26 cellular contexts compared by ENCODE assay signal in the genomic region with DNA sequence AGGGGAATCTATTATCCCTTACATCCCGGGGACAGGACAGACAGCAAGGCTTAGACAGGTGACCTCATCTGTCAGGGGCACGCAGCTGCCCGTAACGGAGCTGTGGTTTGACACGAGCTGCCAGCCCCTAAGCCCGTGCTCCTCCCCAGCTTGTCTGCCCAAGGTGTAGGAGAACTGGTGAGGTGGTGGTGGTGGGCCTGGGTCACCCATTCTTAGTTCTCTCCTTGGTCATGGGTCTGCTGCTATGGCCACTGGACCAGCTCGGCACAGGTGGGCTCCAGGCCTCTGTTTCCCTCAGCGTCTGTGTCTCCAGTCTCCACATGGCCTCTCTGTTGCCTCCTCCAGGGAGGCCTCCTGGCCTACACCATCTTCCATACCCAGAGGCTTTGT. TPM values are rescaled to one million over a fixed set of nuclear protein-coding genes. Genes with fewer than 3 reads are reported as not detected.
"Had no signal": no experiment of that assay in that cellular context is flagged by ENCODE, and none has a peak within 500 bp of the region (broad histone marks: within the 10 kb centered on the region; RNA-seq: fewer than 3 reads in every experiment).

No MANE protein-coding gene starts in this region.

- H3K27ac ChIP-seq: brain microvascular endothelial cell, cardiac muscle cell, SJSA1 had no signal

- H3K27me3 Mint-ChIP-seq: activated naive CD8-positive, alpha-beta T cell had no signal

- H3K4me3 Mint-ChIP-seq: activated CD8-positive, alpha-beta T cell treated with anti-CD3 and anti-CD28 coated beads, Interleukin-2, amount 10 ng/mL, durations not matched to agents 7 days and 5 days; activated naive CD8-positive, alpha-beta T cell; T-helper 1 cell treated with Interleukin-12 subunit alpha and Interleukin-12 subunit beta and Interleukin-4 antibody, amounts not matched to agents 30 μg/mL and 1 μg/mL, for 36 hours; WTC11 had no signal

- DNase-seq: activated CD4-positive, alpha-beta T cell treated with anti-CD3 and anti-CD28 coated beads for 48 hours; activated CD4-positive, alpha-beta T cell treated with anti-CD3 and anti-CD28 coated beads, Interleukin-2, amount 50 U/mL, for 4 hours; activated CD4-positive, CD25-positive, alpha-beta regulatory T cell treated with anti-CD3 and anti-CD28 coated beads, Interleukin-2, amount 50 U/mL, for 72 hours; activated CD8-positive, alpha-beta memory T cell treated with anti-CD3 and anti-CD28 coated beads, Interleukin-2, amount 50 U/mL, for 48 hours; activated CD8-positive, alpha-beta T cell treated with anti-CD3 and anti-CD28 coated beads, Interleukin-2, amount 10 ng/mL, durations not matched to agents 7 days and 5 days; activated naive CD4-positive, alpha-beta T cell treated with Interleukin-2 at 50 U/mL for 16 hours; activated T-cell treated with anti-CD3 and anti-CD28 coated beads, Interleukin-2, amount 50 U/mL, for 1 hour; amygdala; brain microvascular endothelial cell; Karpas-422; MM.1S; NCI-H1105; NCI-H1436 treated with DMSO at 0.1 percent for 48 hours; NCI-H187; NCI-H2081; NCI-H524; PC-3; SHP77; SW 1271 had no signal

- H3K36me3 ChIP-seq: brain microvascular endothelial cell, cardiac muscle cell, SJSA1 had no signal

- H3K27ac Mint-ChIP-seq: activated CD8-positive, alpha-beta T cell treated with anti-CD3 and anti-CD28 coated beads, Interleukin-2, amount 10 ng/mL, durations not matched to agents 7 days and 5 days; activated naive CD8-positive, alpha-beta T cell; T-helper 1 cell treated with Interleukin-12 subunit alpha and Interleukin-12 subunit beta and Interleukin-4 antibody, amounts not matched to agents 30 μg/mL and 1 μg/mL, for 36 hours; WTC11 had no signal

- H3K36me3 Mint-ChIP-seq: WTC11 had no signal

- H3K4me3 ChIP-seq: cardiac muscle cell, SJSA1 had no signal

- H3K9me3 ChIP-seq: SJSA1 had no signal

- FAIRE-seq: RCC 7860 had no signal

- H3K9me3 Mint-ChIP-seq: T-helper 1 cell treated with Interleukin-12 subunit alpha and Interleukin-12 subunit beta and Interleukin-4 antibody, amounts not matched to agents 30 μg/mL and 1 μg/mL, for 36 hours; WTC11 had no signal

- ATAC-seq: activated CD8-positive, alpha-beta T cell treated with anti-CD3 and anti-CD28 coated beads, Interleukin-2, amount 10 ng/mL, durations not matched to agents 7 days and 5 days; PC-3; SK-N-SH treated with all-trans-retinoic acid at 6 μM for 48 hours; WTC11 had no signal

- H3K27me3 ChIP-seq: cardiac muscle cell, SJSA1 had no signal

RNA-seq across cellular contexts. Expression of a gene that starts 5.4 kb away (rescaled TPM):
- total RNA-seq: PC-3, SJSA1 had no signal
- polyA plus RNA-seq: cardiac muscle cell had no signal
